12 cellular contexts compared by ENCODE assay signal in genomic region chr12:53738834-53739284, GRCh38. TPM values are rescaled to one million over a fixed set of nuclear protein-coding genes. Genes with fewer than 3 reads are reported as not detected.
A peak's percentile ranks its signal among the peaks of the same experiment; 100 is the strongest.
DNase-seq lines count a peak whose midpoint lies in the region; ATAC-seq and TF ChIP-seq lines count a peak whose summit lies in the region.
"Had no signal": no experiment of that assay in that cellular context is flagged by ENCODE, and none has a peak within 500 bp of the region (broad histone marks: within the 10 kb centered on the region; RNA-seq: fewer than 3 reads in every experiment).

No MANE protein-coding gene starts in this region.

- H3K4me3 ChIP-seq in WERI-Rb-1 (ENCODE audit: low read depth, low read length): peak overlapping the region; percentile 47
- peak overlapping the region; percentile 71 for H3K4me3 ChIP-seq in iPS-15b (ENCODE audit: low read depth, low read length)

- intact Hi-C loops in activated CD8-positive, alpha-beta T cell treated with anti-CD3 and anti-CD28 coated beads for 36 hours (cut with micrococcal nuclease): no loop called here

- H3K27ac ChIP-seq in WERI-Rb-1: peak overlapping the region; percentile 87

- H3K36me3 ChIP-seq in WERI-Rb-1 (no peaks in the 10 kb centered on the region), iPS-15b (ENCODE audit: control insufficient read depth, insufficient read depth, low read length) (no peaks in the 10 kb centered on the region)

- peaks cover 41% of the 10 kb centered on the region for H3K27me3 Mint-ChIP-seq in activated CD8-positive, alpha-beta T cell treated with anti-CD3 and anti-CD28 coated beads for 36 hours
- peaks cover 56% of the 10 kb centered on the region for H3K27me3 Mint-ChIP-seq in activated CD8-positive, alpha-beta T cell treated with anti-CD3 and anti-CD28 coated beads, Interleukin-2, amount 10 ng/mL, durations not matched to agents 7 days and 5 days (ENCODE audit: low read depth)
- H3K27me3 Mint-ChIP-seq in stimulated activated memory B cell treated with anti-CD40 and anti-IgM and Interleukin-4, amounts not matched to agents 10 μg/mL and 1 μg/mL and 100 μg/mL, for 72 hours: peaks cover 79% of the 10 kb centered on the region

- H3K9me3 Mint-ChIP-seq in activated CD8-positive, alpha-beta T cell treated with anti-CD3 and anti-CD28 coated beads for 36 hours: no peaks in the 10 kb centered on the region
- H3K9me3 Mint-ChIP-seq in activated CD8-positive, alpha-beta T cell treated with anti-CD3 and anti-CD28 coated beads, Interleukin-2, amount 10 ng/mL, durations not matched to agents 7 days and 5 days (ENCODE audit: insufficient read depth): no peaks in the 10 kb centered on the region
- no peaks in the 10 kb centered on the region for H3K9me3 Mint-ChIP-seq in stimulated activated memory B cell treated with anti-CD40 and anti-IgM and Interleukin-4, amounts not matched to agents 10 μg/mL and 1 μg/mL and 100 μg/mL, for 72 hours
- H3K9me3 Mint-ChIP-seq: neural crest cell had no signal

- peaks cover 16% of the 10 kb centered on the region for H3K4me1 Mint-ChIP-seq in activated CD8-positive, alpha-beta T cell treated with anti-CD3 and anti-CD28 coated beads for 36 hours (ENCODE audit: low read depth)
- peaks cover 13% of the 10 kb centered on the region for H3K4me1 Mint-ChIP-seq in activated CD8-positive, alpha-beta T cell treated with anti-CD3 and anti-CD28 coated beads, Interleukin-2, amount 10 ng/mL, durations not matched to agents 7 days and 5 days (ENCODE audit: low read depth)
- H3K4me1 Mint-ChIP-seq in stimulated activated memory B cell treated with anti-CD40 and anti-IgM and Interleukin-4, amounts not matched to agents 10 μg/mL and 1 μg/mL and 100 μg/mL, for 72 hours: peaks cover 28% of the 10 kb centered on the region

- H3K4me1 ChIP-seq in iPS-15b (ENCODE audit: control insufficient read depth, insufficient read depth, low read length): peaks cover 5% of the 10 kb centered on the region

- H3K9ac ChIP-seq in iPS-15b (ENCODE audit: low read depth, low read length): no peak overlapping the region

- peak; percentile 57 for DNase-seq in activated CD8-positive, alpha-beta T cell treated with anti-CD3 and anti-CD28 coated beads for 36 hours
- no peak for DNase-seq in activated CD8-positive, alpha-beta T cell treated with anti-CD3 and anti-CD28 coated beads, Interleukin-2, amount 10 ng/mL, durations not matched to agents 7 days and 5 days
- DNase-seq in WERI-Rb-1 (no peak), NCI-H187 treated with DMSO at 0.1 percent for 48 hours (lab: John Stamatoyannopoulos, UW) (no peak)
- DNase-seq: GDM1, HCEC 1CT, KG1 had no signal

- H3K9me3 ChIP-seq in WERI-Rb-1 (ENCODE audit: severe bottlenecking) (no peaks in the 10 kb centered on the region), iPS-15b (ENCODE audit: control insufficient read depth, insufficient read depth, low read length) (no peaks in the 10 kb centered on the region)

- H3K27ac Mint-ChIP-seq in activated CD8-positive, alpha-beta T cell treated with anti-CD3 and anti-CD28 coated beads for 36 hours: no peak overlapping the region
- H3K27ac Mint-ChIP-seq in activated CD8-positive, alpha-beta T cell treated with anti-CD3 and anti-CD28 coated beads, Interleukin-2, amount 10 ng/mL, durations not matched to agents 7 days and 5 days: no peak overlapping the region
- peak overlapping the region; percentile 34 for H3K27ac Mint-ChIP-seq in stimulated activated memory B cell treated with anti-CD40 and anti-IgM and Interleukin-4, amounts not matched to agents 10 μg/mL and 1 μg/mL and 100 μg/mL, for 72 hours

- TF ChIP-seq CTCF in activated CD8-positive, alpha-beta T cell treated with anti-CD3 and anti-CD28 coated beads for 36 hours (IDR thresholded peaks at IDR 0.05): no peak
- no peak for TF ChIP-seq CTCF in WERI-Rb-1 (IDR thresholded peaks at IDR 0.05; ENCODE audit: low read depth, low read length)

- CTCF ChIA-PET in activated CD8-positive, alpha-beta T cell treated with anti-CD3 and anti-CD28 coated beads for 36 hours (lab: Charles Lee): interaction anchor here (0.9 to 10.2 kb wide), 5 partner anchors 8 to 47 kb away, joined by 4 to 361 read pairs (median 10); no protein-coding TSS in a partner anchor
- CTCF ChIA-PET in activated CD8-positive, alpha-beta T cell treated with anti-CD3 and anti-CD28 coated beads, Interleukin-2, amount 10 ng/mL, durations not matched to agents 7 days and 5 days (lab: Charles Lee): interaction anchor here (1.8 to 14.4 kb wide), 4 partner anchors 4 to 40 kb away, joined by 15 to 342 read pairs (median 251); partner anchors contain the start of gene CALCOCO1

- no peaks in the 10 kb centered on the region for H3K36me3 Mint-ChIP-seq in activated CD8-positive, alpha-beta T cell treated with anti-CD3 and anti-CD28 coated beads for 36 hours (ENCODE audit: low read depth)
- H3K36me3 Mint-ChIP-seq in activated CD8-positive, alpha-beta T cell treated with anti-CD3 and anti-CD28 coated beads, Interleukin-2, amount 10 ng/mL, durations not matched to agents 7 days and 5 days (ENCODE audit: low read depth): no peaks in the 10 kb centered on the region
- no peaks in the 10 kb centered on the region for H3K36me3 Mint-ChIP-seq in stimulated activated memory B cell treated with anti-CD40 and anti-IgM and Interleukin-4, amounts not matched to agents 10 μg/mL and 1 μg/mL and 100 μg/mL, for 72 hours

- peak; percentile 80 for ATAC-seq in activated CD8-positive, alpha-beta T cell treated with anti-CD3 and anti-CD28 coated beads for 36 hours
- no peak for ATAC-seq in activated CD8-positive, alpha-beta T cell treated with anti-CD3 and anti-CD28 coated beads, Interleukin-2, amount 10 ng/mL, durations not matched to agents 7 days and 5 days
- ATAC-seq in stimulated activated memory B cell treated with anti-CD40 and anti-IgM and Interleukin-4, amounts not matched to agents 10 μg/mL and 1 μg/mL and 100 μg/mL, for 72 hours: peak; percentile 49
- no peak for ATAC-seq in GM18870 (IDR thresholded peaks at IDR 0.05; ENCODE audit: unreplicated experiment)
- no peak for ATAC-seq in GM19395 (IDR thresholded peaks at IDR 0.05; ENCODE audit: unreplicated experiment)

- H3K4me3 Mint-ChIP-seq in activated CD8-positive, alpha-beta T cell treated with anti-CD3 and anti-CD28 coated beads for 36 hours: peak overlapping the region; percentile 45
- no peak overlapping the region for H3K4me3 Mint-ChIP-seq in activated CD8-positive, alpha-beta T cell treated with anti-CD3 and anti-CD28 coated beads, Interleukin-2, amount 10 ng/mL, durations not matched to agents 7 days and 5 days
- peak overlapping the region; percentile 35 for H3K4me3 Mint-ChIP-seq in stimulated activated memory B cell treated with anti-CD40 and anti-IgM and Interleukin-4, amounts not matched to agents 10 μg/mL and 1 μg/mL and 100 μg/mL, for 72 hours

- POLR2A ChIA-PET in activated CD8-positive, alpha-beta T cell treated with anti-CD3 and anti-CD28 coated beads for 36 hours (lab: Charles Lee): interaction anchor here (0.7 to 5.4 kb wide), 2 partner anchors 11 to 60 kb away, joined by 4 to 40 read pairs; partner anchors contain the start of gene CALCOCO1
- POLR2A ChIA-PET in activated CD8-positive, alpha-beta T cell treated with anti-CD3 and anti-CD28 coated beads, Interleukin-2, amount 10 ng/mL, durations not matched to agents 7 days and 5 days (lab: Charles Lee): interaction anchor here (1.4 kb wide), 1 partner anchor 11 kb away, joined by 3 read pairs; the partner anchor contains the start of gene CALCOCO1

- H3K27me3 ChIP-seq in WERI-Rb-1 (ENCODE audit: insufficient read depth, low read depth, severe bottlenecking) (no peaks in the 10 kb centered on the region), iPS-15b (ENCODE audit: control insufficient read depth, insufficient read depth, low read length) (peaks cover 94% of the 10 kb centered on the region)

RNA-seq across cellular contexts. Expression of gene CALCOCO1, which starts 11.6 kb away (rescaled TPM):
- total RNA-seq in activated CD8-positive, alpha-beta T cell treated with anti-CD3 and anti-CD28 coated beads for 36 hours: 10 to 100 TPM; 15.5 to 16.2 TPM
- 10 to 100 TPM; 23.8 to 27.9 TPM for total RNA-seq in activated CD8-positive, alpha-beta T cell treated with anti-CD3 and anti-CD28 coated beads, Interleukin-2, amount 10 ng/mL, durations not matched to agents 7 days and 5 days

RNA-seq across cellular contexts. Expression of gene CISTR, which starts 12.9 kb away (rescaled TPM):
- not detected for total RNA-seq in activated CD8-positive, alpha-beta T cell treated with anti-CD3 and anti-CD28 coated beads for 36 hours
- total RNA-seq in activated CD8-positive, alpha-beta T cell treated with anti-CD3 and anti-CD28 coated beads, Interleukin-2, amount 10 ng/mL, durations not matched to agents 7 days and 5 days: not detected

Comparison
In these comparisons a context has a peak if more than half of its experiments do, and no peak if none do; other contexts are left out.
1. ATAC-seq: peak in activated CD8-positive, alpha-beta T cell treated with anti-CD3 and anti-CD28 coated beads for 36 hours (single experiment) and stimulated activated memory B cell treated with anti-CD40 and anti-IgM and Interleukin-4, amounts not matched to agents 10 μg/mL and 1 μg/mL and 100 μg/mL, for 72 hours (single experiment); none in activated CD8-positive, alpha-beta T cell treated with anti-CD3 and anti-CD28 coated beads, Interleukin-2, amount 10 ng/mL, durations not matched to agents 7 days and 5 days (single experiment), GM18870 (single experiment) and GM19395 (single experiment).